ENCODE assay signal across 8 cellular contexts in genomic region chr17:75514299-75515228, GRCh38. TPM values are rescaled to one million over a fixed set of nuclear protein-coding genes. Genes with fewer than 3 reads are reported as not detected.
A peak's percentile ranks its signal among the peaks of the same experiment; 100 is the strongest.
DNase-seq lines count a peak whose midpoint lies in the region; ATAC-seq and TF ChIP-seq lines count a peak whose summit lies in the region.

No MANE protein-coding gene starts in this region.

- no peak for ATAC-seq in HG02885 (IDR thresholded peaks at IDR 0.05; ENCODE audit: poor library complexity, unreplicated experiment)

- TF ChIP-seq POLR2A in Peyer's patch (IDR thresholded peaks at IDR 0.05), result peak in 1 of 2 donors; percentile 39

- H3K9ac ChIP-seq in mucosa of stomach (ENCODE audit: low read length), result peak overlapping the region; percentile 75

- peak overlapping the region; percentile 80 to 91 (median 86) for H3K27ac ChIP-seq in Peyer's patch
- no peak overlapping the region for H3K27ac ChIP-seq in effector memory CD4-positive, alpha-beta T cell (ENCODE audit: insufficient read depth, low read length, poor library complexity, severe bottlenecking)

- H3K4me3 ChIP-seq in Peyer's patch (peak overlapping the region; percentile 86 to 94 (median 92)), mucosa of stomach (ENCODE audit: low read length) (peak overlapping the region; percentile 34)
- H3K4me3 ChIP-seq in effector memory CD4-positive, alpha-beta T cell (ENCODE audit: insufficient read depth, low read depth, low read length, poor library complexity, severe bottlenecking), result peak overlapping the region; percentile 62

- no peaks in the 10 kb centered on the region for H3K27me3 ChIP-seq in Peyer's patch
- H3K27me3 ChIP-seq in effector memory CD4-positive, alpha-beta T cell (replicated peaks; ENCODE audit: control insufficient read depth, insufficient read depth, low read length, poor library complexity, severe bottlenecking), result peaks cover 5% of the 10 kb centered on the region
- H3K27me3 ChIP-seq in mucosa of stomach (ENCODE audit: control insufficient read depth, insufficient read depth, low read length), result no peaks in the 10 kb centered on the region

- no peak for TF ChIP-seq CTCF in Peyer's patch (IDR thresholded peaks at IDR 0.05)

- DNase-seq in Daoy (ENCODE audit: low read depth) (peak; percentile 75), Peyer's patch (peak in 1 of 3 donors; percentile 61), NCI-H524 treated with DMSO at 0.1 percent for 48 hours (lab: John Stamatoyannopoulos, UW) (no peak), putamen (ENCODE audit: low spot score) (no peak)
- DNase-seq in effector memory CD4-positive, alpha-beta T cell, result no peak
- DNase-seq in stimulated activated CD8-positive, alpha-beta memory T cell treated with anti-CD3 and anti-CD28 coated beads, Interleukin-4, amount 100 ng/mL, for 48 hours, result no peak

- peaks cover 0 to 6% (median 0%) of the 10 kb centered on the region in 3 donors for H3K36me3 ChIP-seq in Peyer's patch
- H3K36me3 ChIP-seq in effector memory CD4-positive, alpha-beta T cell (ENCODE audit: control insufficient read depth, insufficient read depth, low read length), result no peaks in the 10 kb centered on the region
- H3K36me3 ChIP-seq in mucosa of stomach (ENCODE audit: control insufficient read depth, insufficient read depth, low read length), result peaks cover 5% of the 10 kb centered on the region

- H3K9me3 ChIP-seq in Peyer's patch, result no peaks in the 10 kb centered on the region
- H3K9me3 ChIP-seq in effector memory CD4-positive, alpha-beta T cell (ENCODE audit: control insufficient read depth, low read length), result no peaks in the 10 kb centered on the region
- H3K9me3 ChIP-seq in mucosa of stomach (ENCODE audit: control insufficient read depth, low read length), result no peaks in the 10 kb centered on the region

- H3K4me1 ChIP-seq in Peyer's patch (peaks cover 3 to 52% (median 23%) of the 10 kb centered on the region in 4 donors), mucosa of stomach (ENCODE audit: control insufficient read depth, insufficient read depth, low read length) (peaks cover 60% of the 10 kb centered on the region)
- H3K4me1 ChIP-seq in effector memory CD4-positive, alpha-beta T cell (ENCODE audit: control insufficient read depth, insufficient read depth, low read length, poor library complexity, severe bottlenecking), result peaks cover 30% of the 10 kb centered on the region

RNA-seq across cellular contexts. Expression of gene CASKIN2, which starts 0.8 kb away (rescaled TPM):
- 3.0 and 6.0 TPM in 2 replicates for total RNA-seq in Daoy (2014; rRNA removed; shearing (Covaris generic))
- 10 to 100 TPM; 12.4 to 24.0 (median 17.3) TPM for total RNA-seq in Peyer's patch

RNA-seq across cellular contexts. Expression of gene TSEN54, which starts 1.8 kb away (rescaled TPM):
- 30.0 and 49.1 TPM in 2 replicates for total RNA-seq in Daoy (2014; rRNA removed; shearing (Covaris generic))
- total RNA-seq in Peyer's patch, result 10 to 100 TPM; 47.9 to 89.5 (median 80.0) TPM

RNA-seq across cellular contexts. Expression of gene LLGL2, which starts 10.9 kb away (rescaled TPM):
- 8.6 and 13.7 TPM in 2 replicates for total RNA-seq in Daoy (2014; rRNA removed; shearing (Covaris generic))
- total RNA-seq in Peyer's patch, result 100 to 1,000 TPM; 221 to 563 (median 300) TPM

RNA-seq across cellular contexts. Expression of gene TMEM94, which starts 58.1 kb away (rescaled TPM):
- total RNA-seq in Daoy (2014; rRNA removed; shearing (Covaris generic)), result 8.5 and 30.5 TPM in 2 replicates
- 100 to 1,000 TPM; 114 to 340 (median 178) TPM for total RNA-seq in Peyer's patch

Comparison
In these comparisons a context has a peak if more than half of its experiments do, and no peak if none do; other contexts are left out.
1. H3K4me3 ChIP-seq: peak in every context shown above with its lines; median percentile 92 in Peyer's patch; 62 in effector memory CD4-positive, alpha-beta T cell; 34 in mucosa of stomach.
2. RNA of gene LLGL2, which starts 10.9 kb away (total RNA-seq): 221 to 563 TPM in Peyer's patch; 8.6 to 13.7 TPM in Daoy; every median in the first group is over 10 times any median in the second.